16 cellular contexts compared by ENCODE assay signal in genomic region chr2:200662727-200663126, GRCh38.
A peak's percentile ranks its signal among the peaks of the same experiment; 100 is the strongest.
DNase-seq lines count a peak whose midpoint lies in the region; ATAC-seq and TF ChIP-seq lines count a peak whose summit lies in the region.
"Had no signal": no experiment of that assay in that cellular context is flagged by ENCODE, and none has a peak within 500 bp of the region (broad histone marks: within the 10 kb centered on the region; RNA-seq: fewer than 3 reads in every experiment).

No MANE protein-coding gene starts in this region.

- DNase-seq in AG20443 (ENCODE audit: low spot score) (peak; percentile 40), IMR-90 (peak; percentile 78), mammary epithelial cell (peak; percentile 91), kidney tubule cell (ENCODE audit: low spot score) (peak; percentile 84), HEK293T (ENCODE audit: extremely low spot score) (no peak), SIG-M5 (lab: John Stamatoyannopoulos, UW) (no peak), heart left ventricle (no peak)
- no peak for DNase-seq in stimulated activated naive CD4-positive, alpha-beta T cell (lab: John Stamatoyannopoulos, UW)
- DNase-seq: activated CD4-positive, alpha-beta T cell treated with anti-CD3 and anti-CD28 coated beads for 36 hours; colonic mucosa; hypothalamus had no signal

- H3K79me2 ChIP-seq in mammary epithelial cell (ENCODE audit: insufficient read depth, low read length): no peaks in the 10 kb centered on the region

- H3K27ac ChIP-seq in IMR-90 (ENCODE audit: insufficient read depth, low read length): 0 out of 2 replicates have a peak overlapping the region, but pooled peaks have one; percentile 1
- peak overlapping the region; percentile 69 for H3K27ac ChIP-seq in mammary epithelial cell (ENCODE audit: insufficient read depth, low read depth, low read length)
- no peak overlapping the region for H3K27ac ChIP-seq in heart left ventricle
- H3K27ac ChIP-seq: BLaER1 treated with 17β-estradiol and CSF1 and Interleukin-3, amounts not matched to agents 10 nM and 100 nM; colonic mucosa; skin epidermis had no signal

- intact Hi-C loops in IMR-90 (cut with micrococcal nuclease): loop anchor here (5.0 kb wide), 1 partner anchor 35 kb away; no protein-coding TSS in a partner anchor
- intact Hi-C loops in mammary epithelial cell (cut with micrococcal nuclease): no loop called here
- intact Hi-C loops in heart left ventricle (cut with DNase I): no loop called here

- ATAC-seq in IMR-90 (ENCODE audit: low read depth) (peak; percentile 89), heart left ventricle (no peak)
- ATAC-seq: activated CD4-positive, alpha-beta T cell treated with anti-CD3 and anti-CD28 coated beads for 36 hours; Right ventricle myocardium inferior had no signal

- H2BK5ac ChIP-seq in IMR-90 (ENCODE audit: low read depth, low read length, poor library complexity, severe bottlenecking): peak overlapping the region; percentile 11

- no peak overlapping the region for H3K56ac ChIP-seq in IMR-90 (ENCODE audit: extremely low read depth, insufficient read depth, low read length)

- BruUV-seq in IMR-90 (replicated peaks; lab: Mats Ljungman, UMichigan): no TSS peak
- BruUV-seq in mammary epithelial cell (replicated peaks; lab: Mats Ljungman, UMichigan): no TSS peak

- peak overlapping the region; percentile 26; the same call in 1 of the 2 replicates for H3K4me2 ChIP-seq in IMR-90 (ENCODE audit: low read depth, low read length)
- peak overlapping the region; percentile 27 for H3K4me2 ChIP-seq in mammary epithelial cell (ENCODE audit: insufficient read depth, low read depth, low read length)
- H3K4me2 ChIP-seq: BLaER1 treated with 17β-estradiol and CSF1 and Interleukin-3, amounts not matched to agents 10 nM and 100 nM had no signal

- H4K8ac ChIP-seq in IMR-90 (ENCODE audit: low read depth in 2 of 2, low read length in 2 of 2): peak overlapping the region in 1 of 2 experiments; percentile 72; a peak in 2 of 4 replicates

- H4K20me1 ChIP-seq in IMR-90 (ENCODE audit: insufficient read depth, low read length): no peaks in the 10 kb centered on the region
- H4K20me1 ChIP-seq in mammary epithelial cell (ENCODE audit: insufficient read depth, low read length): no peaks in the 10 kb centered on the region
- H4K20me1 ChIP-seq: BLaER1 treated with 17β-estradiol and CSF1 and Interleukin-3, amounts not matched to agents 10 nM and 100 nM had no signal

- no peak overlapping the region; the same call in 1 of the 2 replicates for H3K18ac ChIP-seq in IMR-90 (ENCODE audit: low read depth, low read length)

- H3K4me3 ChIP-seq in IMR-90 (ENCODE audit: insufficient read depth, low read depth, low read length) (no peak overlapping the region), mammary epithelial cell (replicated peaks in 1 of 3; ENCODE audit: insufficient read depth in 1 of 3, low read depth in 2 of 3, low read length in 3 of 3) (no peak overlapping the region), heart left ventricle (no peak overlapping the region)
- H3K4me3 ChIP-seq: BLaER1 treated with 17β-estradiol and CSF1 and Interleukin-3, amounts not matched to agents 10 nM and 100 nM; colonic mucosa; HAP-1; skin epidermis; tibial nerve had no signal

- peak overlapping the region; percentile 12 for H2AK9ac ChIP-seq in IMR-90 (replicated peaks; ENCODE audit: low read depth, low read length, poor library complexity)

- H3K4me1 ChIP-seq in IMR-90 (ENCODE audit: control insufficient read depth, insufficient read depth, low read length): peaks cover 6% of the 10 kb centered on the region
- peaks cover 16% of the 10 kb centered on the region for H3K4me1 ChIP-seq in mammary epithelial cell (ENCODE audit: insufficient read depth, low read length)
- H3K4me1 ChIP-seq in heart left ventricle: no peaks in the 10 kb centered on the region
- H3K4me1 ChIP-seq: BLaER1 treated with 17β-estradiol and CSF1 and Interleukin-3, amounts not matched to agents 10 nM and 100 nM; colonic mucosa; HAP-1; tibial nerve had no signal

- no peak overlapping the region for H4K5ac ChIP-seq in IMR-90 (ENCODE audit: low read depth, low read length)

- no peak overlapping the region for H3K23ac ChIP-seq in IMR-90 (ENCODE audit: low read depth, low read length)

- H2BK15ac ChIP-seq in IMR-90 (ENCODE audit: low read depth, low read length): no peak overlapping the region; the same call in 2 of the 3 replicates

- H3K4ac ChIP-seq in IMR-90 (ENCODE audit: low read depth, low read length): peak overlapping the region; percentile 21; the same call in 1 of the 2 replicates

- H2AFZ ChIP-seq in IMR-90 (replicated peaks; ENCODE audit: low read length, poor library complexity) (peak overlapping the region; percentile 38), mammary epithelial cell (ENCODE audit: low read depth, low read length) (peak overlapping the region; percentile 71)

- TF ChIP-seq RAD21 in IMR-90 (IDR thresholded peaks at IDR 0.05; ENCODE audit: low read length): no peak

- H2AK5ac ChIP-seq in IMR-90 (ENCODE audit: low read depth, low read length): no peak overlapping the region

- TF ChIP-seq CTCF in IMR-90 (conservative IDR thresholded peaks at IDR 0.05; ENCODE audit: low read depth, low read length): no peak; the same call in 1 of the 2 replicates
- no peak for TF ChIP-seq CTCF in mammary epithelial cell (conservative IDR thresholded peaks at IDR 0.05 in 1 of 2, IDR thresholded peaks at IDR 0.05 in 1 of 2; ENCODE audit: extremely low read depth in 1 of 2, insufficient read depth in 1 of 2, low read depth in 1 of 2, low read length in 2 of 2)
- TF ChIP-seq CTCF in heart left ventricle (IDR thresholded peaks at IDR 0.05): no peak

- POLR2A ChIA-PET in IMR-90 (lab: Charles Lee; ENCODE audit: unreplicated experiment): no interaction called here
- POLR2A ChIA-PET in HEK293T (lab: Yijun Ruan, JAX): no interaction called here

- CTCF ChIA-PET in IMR-90 (lab: Yijun Ruan, JAX) (no interaction called here), mammary epithelial cell (lab: Charles Lee; ENCODE audit: low non-redundant PET) (no interaction called here), HEK293T (lab: Yijun Ruan, JAX) (interaction anchor here (1.0 kb wide), 1 partner anchor 10 kb away, joined by 3 read pairs; no protein-coding TSS in a partner anchor)

- H3K9ac ChIP-seq in IMR-90 (ENCODE audit: low read depth, low read length) (no peak overlapping the region), mammary epithelial cell (ENCODE audit: insufficient read depth, low read length) (no peak overlapping the region)
- H3K9ac ChIP-seq: BLaER1 treated with 17β-estradiol and CSF1 and Interleukin-3, amounts not matched to agents 10 nM and 100 nM had no signal

- H3K36me3 ChIP-seq in IMR-90 (ENCODE audit: control insufficient read depth, insufficient read depth, low read length) (no peaks in the 10 kb centered on the region), mammary epithelial cell (ENCODE audit: insufficient read depth, low read length) (no peaks in the 10 kb centered on the region), heart left ventricle (no peaks in the 10 kb centered on the region)
- H3K36me3 ChIP-seq: BLaER1 treated with 17β-estradiol and CSF1 and Interleukin-3, amounts not matched to agents 10 nM and 100 nM; colonic mucosa; HAP-1 had no signal

- no CpG with 5 or more reads among the region's 7 CpGs for WGBS in IMR-90 (ENCODE audit: extremely low coverage in 2 of 2, insufficient read length in 1 of 2), 2 experiments
- 36% methylated on average over 7 of the region's 7 CpGs for WGBS in mammary epithelial cell (ENCODE audit: low coverage, missing lambda C conversion rate)
- 53 to 69% (median 66%) methylated on average over 7 of the region's 7 CpGs for WGBS in heart left ventricle, 4 donors

- peaks cover 11% of the 10 kb centered on the region for H3K9me1 ChIP-seq in IMR-90 (ENCODE audit: insufficient read depth, low read length)

- no peak for TF ChIP-seq POLR2A in IMR-90 (IDR thresholded peaks at IDR 0.05; ENCODE audit: low read depth, low read length)
- TF ChIP-seq POLR2A in heart left ventricle (IDR thresholded peaks at IDR 0.05): no peak

- no peaks in the 10 kb centered on the region for H3K9me3 ChIP-seq in IMR-90 (ENCODE audit: control insufficient read depth, insufficient read depth, low read length)
- no peaks in the 10 kb centered on the region for H3K9me3 ChIP-seq in mammary epithelial cell (replicated peaks; ENCODE audit: insufficient read depth, low read length)
- H3K9me3 ChIP-seq in heart left ventricle: no peaks in the 10 kb centered on the region
- H3K9me3 ChIP-seq: BLaER1 treated with 17β-estradiol and CSF1 and Interleukin-3, amounts not matched to agents 10 nM and 100 nM; colonic mucosa; HAP-1; tibial nerve had no signal

- H3K27me3 ChIP-seq in IMR-90 (ENCODE audit: control insufficient read depth, insufficient read depth, low read length): no peaks in the 10 kb centered on the region
- no peaks in the 10 kb centered on the region for H3K27me3 ChIP-seq in mammary epithelial cell (ENCODE audit: insufficient read depth, low read length)
- H3K27me3 ChIP-seq in heart left ventricle: peaks cover 0 to 4% (median 0%) of the 10 kb centered on the region in 9 donors
- H3K27me3 ChIP-seq: BLaER1 treated with 17β-estradiol and CSF1 and Interleukin-3, amounts not matched to agents 10 nM and 100 nM; colonic mucosa; tibial nerve had no signal

- in situ Hi-C loops in IMR-90 (cut with MboI; ENCODE audit: low sequenced_read_pairs) (no loop called here), mammary epithelial cell (cut with MboI; ENCODE audit: low sequenced_read_pairs in 2 of 2) (no loop called here)

- H4K91ac ChIP-seq in IMR-90 (ENCODE audit: insufficient read depth, low read depth, low read length): no peak overlapping the region

- no peak overlapping the region for H3K14ac ChIP-seq in IMR-90 (replicated peaks; ENCODE audit: low read depth, low read length)

- dilution Hi-C loops in IMR-90 (cut with HindIII; ENCODE audit: low sequenced_read_pairs, unreplicated experiment) (no loop called here), mammary epithelial cell (cut with HindIII; ENCODE audit: low sequenced_read_pairs) (no loop called here)

- H3K79me1 ChIP-seq in IMR-90 (ENCODE audit: low read depth in 1 of 2, low read length in 2 of 2): no peaks in the 10 kb centered on the region

- no peak overlapping the region for H2BK120ac ChIP-seq in IMR-90 (ENCODE audit: low read depth, low read length)

- H2BK20ac ChIP-seq in IMR-90 (ENCODE audit: low read depth, low read length): peak overlapping the region; percentile 48; the same call in 1 of the 2 replicates

TF ChIP-seq in IMR-90, 13 proteins besides CTCF, POLR2A, EP300 and RAD21 (continues in another document):
- TF ChIP-seq SMC3 (IDR thresholded peaks at IDR 0.05; ENCODE audit: low read depth, low read length) (no peak), NFE2L2 (IDR thresholded peaks at IDR 0.05; ENCODE audit: low read depth, low read length) (no peak), MAFK (IDR thresholded peaks at IDR 0.05; ENCODE audit: low read depth, low read length) (no peak), MXI1 (IDR thresholded peaks at IDR 0.05; ENCODE audit: borderline replicate concordance, low read depth, low read length) (no peak)

TF ChIP-seq in HEK293T, 16 proteins besides CTCF, POLR2A, EP300 and RAD21 (continues in another document):
- TF ChIP-seq ELF4 (IDR thresholded peaks at IDR 0.05) (no peak), LEF1 (IDR thresholded peaks at IDR 0.05; ENCODE audit: borderline replicate concordance) (no peak), CTBP1 (IDR thresholded peaks at IDR 0.05; ENCODE audit: borderline replicate concordance) (no peak), SP1 (IDR thresholded peaks at IDR 0.05) (no peak), ARNT (IDR thresholded peaks at IDR 0.05) (no peak), FOXM1 (IDR thresholded peaks at IDR 0.05; ENCODE audit: borderline replicate concordance) (no peak)

Comparison
In these comparisons a context has a peak if more than half of its experiments do, and no peak if none do; other contexts are left out.
1. DNase-seq: peak in AG20443 (single experiment), IMR-90 (single experiment), mammary epithelial cell (single experiment) and kidney tubule cell (single experiment); none in HEK293T (single experiment), stimulated activated naive CD4-positive, alpha-beta T cell (0 of 6), SIG-M5 (single experiment) and heart left ventricle (0 of 5).
2. H3K27ac ChIP-seq: peak in IMR-90 (single experiment) and mammary epithelial cell (single experiment); none in heart left ventricle (0 of 12).